Comparison of ENCODE assay signal across 8 cellular contexts in the genomic region with DNA sequence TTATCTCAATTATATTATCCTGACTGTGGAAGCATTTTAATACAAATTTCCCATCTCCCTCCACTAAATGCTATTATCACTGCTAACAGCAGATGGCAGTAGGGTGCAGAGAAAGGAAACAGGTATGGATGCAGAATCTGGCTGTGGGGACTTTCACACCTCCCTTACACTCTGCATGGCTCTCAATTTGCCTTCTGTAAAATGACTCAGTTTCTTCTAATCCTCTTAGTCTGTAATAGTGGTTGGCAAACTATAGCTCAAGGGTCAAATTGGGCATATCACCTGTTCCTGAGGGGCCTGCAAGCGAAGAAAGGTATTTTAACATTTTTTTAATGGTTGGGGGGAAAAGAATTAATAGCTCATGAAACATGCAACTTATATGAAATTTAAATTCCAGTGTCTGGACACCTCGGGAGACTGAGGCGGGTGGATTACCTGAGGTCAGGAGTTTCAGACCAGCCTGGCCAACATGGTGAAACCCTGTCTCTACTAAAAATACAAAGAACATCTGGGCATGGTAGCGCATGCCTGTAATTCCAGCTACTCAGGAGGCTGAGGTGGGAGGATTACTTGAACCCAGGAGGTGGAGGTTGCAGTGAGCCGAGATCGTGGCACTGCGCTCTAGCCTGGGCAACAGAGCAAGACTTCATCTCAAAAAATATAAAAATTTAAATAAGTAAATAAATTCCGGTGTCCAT.
DNase-seq lines count a peak whose midpoint lies in the region; ATAC-seq and TF ChIP-seq lines count a peak whose summit lies in the region.

No MANE protein-coding gene starts in this region.

- peak; percentile 71 for DNase-seq in EL
- DNase-seq in KBM-7: peak; percentile 80
- peak in 2 of 3 donors; percentile 33 to 61 for DNase-seq in Peyer's patch
- DNase-seq in activated naive CD8-positive, alpha-beta T cell treated with anti-CD3 and anti-CD28 coated beads for 36 hours: peak; percentile 40
- DNase-seq in right atrium auricular region (ENCODE audit: low spot score): no peak
- peak; percentile 59 for DNase-seq in sciatic nerve (ENCODE audit: low spot score)

- TF ChIP-seq CTCF in Peyer's patch (IDR thresholded peaks at IDR 0.05) (peak; percentile 67 to 97 (median 94)), right atrium auricular region (IDR thresholded peaks at IDR 0.05) (peak; percentile 74 to 90)

- H3K27me3 ChIP-seq in Peyer's patch: no peaks in the 10 kb centered on the region
- H3K27me3 ChIP-seq in right atrium auricular region: no peaks in the 10 kb centered on the region

- peaks cover 47% of the 10 kb centered on the region for H3K4me1 Mint-ChIP-seq in activated naive CD8-positive, alpha-beta T cell treated with anti-CD3 and anti-CD28 coated beads for 36 hours

- H3K27ac Mint-ChIP-seq in activated naive CD8-positive, alpha-beta T cell treated with anti-CD3 and anti-CD28 coated beads for 36 hours: peak overlapping the region; percentile 91

- TF ChIP-seq POLR2A in Peyer's patch (IDR thresholded peaks at IDR 0.05): no peak

- H3K36me3 ChIP-seq in Peyer's patch (peaks cover 0 to 69% (median 0%) of the 10 kb centered on the region in 3 donors), right atrium auricular region (peaks cover 22% of the 10 kb centered on the region)

- peak overlapping the region; percentile 32 for H3K4me3 Mint-ChIP-seq in activated naive CD8-positive, alpha-beta T cell treated with anti-CD3 and anti-CD28 coated beads for 36 hours

- intact Hi-C loops in sciatic nerve (cut with DNase I): loop anchor here (5.0 kb wide), 1 partner anchor 109 kb away; no protein-coding TSS in a partner anchor

- peak; percentile 76 for ATAC-seq in sciatic nerve
- ATAC-seq in HG02678 (IDR thresholded peaks at IDR 0.05; ENCODE audit: unreplicated experiment): no peak
- no peak for ATAC-seq in GM21529 (IDR thresholded peaks at IDR 0.05; ENCODE audit: unreplicated experiment)

- H3K9me3 Mint-ChIP-seq in activated naive CD8-positive, alpha-beta T cell treated with anti-CD3 and anti-CD28 coated beads for 36 hours: no peaks in the 10 kb centered on the region

- H3K27ac ChIP-seq in Peyer's patch: peak overlapping the region; percentile 41 to 72 (median 58)
- peak overlapping the region; percentile 84 to 89 for H3K27ac ChIP-seq in right atrium auricular region

- H3K36me3 Mint-ChIP-seq in activated naive CD8-positive, alpha-beta T cell treated with anti-CD3 and anti-CD28 coated beads for 36 hours: peaks cover 36% of the 10 kb centered on the region

- in situ Hi-C loops in KBM-7 (cut with MboI; ENCODE audit: low pct_unique_long_range_greater_than_20kb, low sequenced_read_pairs): no loop called here

- H3K9me3 ChIP-seq in Peyer's patch: no peaks in the 10 kb centered on the region
- H3K9me3 ChIP-seq in right atrium auricular region: no peaks in the 10 kb centered on the region

- H3K27me3 Mint-ChIP-seq in activated naive CD8-positive, alpha-beta T cell treated with anti-CD3 and anti-CD28 coated beads for 36 hours: no peaks in the 10 kb centered on the region

- H3K4me1 ChIP-seq in Peyer's patch (peaks cover 0 to 8% (median 0%) of the 10 kb centered on the region in 4 donors), right atrium auricular region (peaks cover 0 to 51% of the 10 kb centered on the region in 2 donors)

- H3K4me3 ChIP-seq in Peyer's patch: no peak overlapping the region
- H3K4me3 ChIP-seq in right atrium auricular region: no peak overlapping the region
